Comparison of ENCODE assay signal across 17 cellular contexts in genomic region chr2:16561676-16562075, GRCh38.
DNase-seq lines count a peak whose midpoint lies in the region; ATAC-seq and TF ChIP-seq lines count a peak whose summit lies in the region.
"Had no signal": no experiment of that assay in that cellular context is flagged by ENCODE, and none has a peak within 500 bp of the region (broad histone marks: within the 10 kb centered on the region; RNA-seq: fewer than 3 reads in every experiment).

No MANE protein-coding gene starts in this region.

- H3K9ac ChIP-seq in IMR-90 (ENCODE audit: low read depth, low read length): no peak overlapping the region
- no peak overlapping the region for H3K9ac ChIP-seq in OCI-LY3 (ENCODE audit: low read length)
- H3K9ac ChIP-seq: GM23248 had no signal

- no peak overlapping the region for H3K4ac ChIP-seq in IMR-90 (ENCODE audit: low read depth, low read length)

- H3K4me1 ChIP-seq in IMR-90 (ENCODE audit: control insufficient read depth, insufficient read depth, low read length): no peaks in the 10 kb centered on the region
- H3K4me1 ChIP-seq in OCI-LY3 (ENCODE audit: low read length): peaks cover 15% of the 10 kb centered on the region
- no peaks in the 10 kb centered on the region for H3K4me1 ChIP-seq in stomach
- H3K4me1 ChIP-seq: A549, HAP-1 had no signal

- ATAC-seq in IMR-90 (ENCODE audit: low read depth): peak; percentile 59; the same call in 1 of the 2 replicates
- no peak for ATAC-seq in stimulated activated memory B cell treated with anti-CD40 and anti-IgM and Interleukin-4, amounts not matched to agents 10 μg/mL and 1 μg/mL and 100 μg/mL, for 72 hours
- ATAC-seq in GM21786 (IDR thresholded peaks at IDR 0.05; ENCODE audit: unreplicated experiment): no peak
- ATAC-seq: A549 had no signal

- POLR2A ChIA-PET in IMR-90 (lab: Charles Lee; ENCODE audit: unreplicated experiment): no interaction called here

- no peak overlapping the region for H2AFZ ChIP-seq in IMR-90 (replicated peaks; ENCODE audit: low read length, poor library complexity)
- H2AFZ ChIP-seq in OCI-LY3 (ENCODE audit: low read depth, low read length): no peak overlapping the region
- H2AFZ ChIP-seq: GM23248 had no signal

- no peak overlapping the region for H2BK15ac ChIP-seq in IMR-90 (ENCODE audit: low read depth, low read length)

- no peaks in the 10 kb centered on the region for H3K4me1 Mint-ChIP-seq in stimulated activated memory B cell treated with anti-CD40 and anti-IgM and Interleukin-4, amounts not matched to agents 10 μg/mL and 1 μg/mL and 100 μg/mL, for 72 hours

- no peak overlapping the region for H4K91ac ChIP-seq in IMR-90 (ENCODE audit: insufficient read depth, low read depth, low read length)

- H3K27ac Mint-ChIP-seq in stimulated activated memory B cell treated with anti-CD40 and anti-IgM and Interleukin-4, amounts not matched to agents 10 μg/mL and 1 μg/mL and 100 μg/mL, for 72 hours: peak overlapping the region; percentile 1
- H3K27ac Mint-ChIP-seq: CD4-positive, alpha-beta T cell had no signal

- dilution Hi-C loops in IMR-90 (cut with HindIII; ENCODE audit: low sequenced_read_pairs, unreplicated experiment): no loop called here

- no peaks in the 10 kb centered on the region for H3K9me1 ChIP-seq in IMR-90 (ENCODE audit: insufficient read depth, low read length)

- no peaks in the 10 kb centered on the region for H3K9me3 Mint-ChIP-seq in stimulated activated memory B cell treated with anti-CD40 and anti-IgM and Interleukin-4, amounts not matched to agents 10 μg/mL and 1 μg/mL and 100 μg/mL, for 72 hours
- H3K9me3 Mint-ChIP-seq: CD4-positive, alpha-beta T cell had no signal

- no peak overlapping the region for H3K4me3 Mint-ChIP-seq in stimulated activated memory B cell treated with anti-CD40 and anti-IgM and Interleukin-4, amounts not matched to agents 10 μg/mL and 1 μg/mL and 100 μg/mL, for 72 hours
- H3K4me3 Mint-ChIP-seq: CD4-positive, alpha-beta T cell had no signal

- H3K36me3 ChIP-seq in IMR-90 (ENCODE audit: control insufficient read depth, insufficient read depth, low read length) (peaks cover 17% of the 10 kb centered on the region; the same call in 1 of the 2 replicates), OCI-LY3 (replicated peaks; ENCODE audit: low read depth, low read length) (peaks cover 18% of the 10 kb centered on the region), stomach (peaks cover 0 to 73% (median 56%) of the 10 kb centered on the region in 4 donors)
- H3K36me3 ChIP-seq: HAP-1 had no signal

- H4K20me1 ChIP-seq in IMR-90 (ENCODE audit: insufficient read depth, low read length): no peaks in the 10 kb centered on the region
- peaks cover 14% of the 10 kb centered on the region; the same call in 1 of the 2 replicates for H4K20me1 ChIP-seq in OCI-LY3 (ENCODE audit: insufficient read depth, low read length)

- peaks cover 76% of the 10 kb centered on the region for H3K36me3 Mint-ChIP-seq in stimulated activated memory B cell treated with anti-CD40 and anti-IgM and Interleukin-4, amounts not matched to agents 10 μg/mL and 1 μg/mL and 100 μg/mL, for 72 hours

- BruUV-seq in IMR-90 (replicated peaks; lab: Mats Ljungman, UMichigan): no TSS peak

- H3K23ac ChIP-seq in IMR-90 (ENCODE audit: low read depth, low read length): no peak overlapping the region

- TF ChIP-seq POLR2A in IMR-90 (IDR thresholded peaks at IDR 0.05; ENCODE audit: low read depth, low read length) (no peak), stomach (IDR thresholded peaks at IDR 0.05) (no peak)

- no peak overlapping the region for H3K14ac ChIP-seq in IMR-90 (replicated peaks; ENCODE audit: low read depth, low read length)

- DNase-seq in IMR-90: no peak
- peak; percentile 11 for DNase-seq in fibroblast of mammary gland (ENCODE audit: low read depth)
- DNase-seq in RKO (ENCODE audit: low spot score): no peak
- DNase-seq in stomach: no peak
- DNase-seq in activated CD8-positive, alpha-beta memory T cell treated with anti-CD3 and anti-CD28 coated beads for 24 hours: no peak
- DNase-seq: AML-193; CD4-positive, alpha-beta T cell; DMS79 treated with DMSO at 0.1 percent for 48 hours; GF-D8; GM23248 had no signal

- no peak overlapping the region for H2BK20ac ChIP-seq in IMR-90 (ENCODE audit: low read depth, low read length)

- H3K4me2 ChIP-seq in IMR-90 (ENCODE audit: low read depth, low read length): no peak overlapping the region
- peak overlapping the region; percentile 16; the same call in 1 of the 2 replicates for H3K4me2 ChIP-seq in OCI-LY3 (ENCODE audit: low read length)
- H3K4me2 ChIP-seq: A549 had no signal

- H3K27ac ChIP-seq in IMR-90 (ENCODE audit: insufficient read depth, low read length) (no peak overlapping the region), OCI-LY3 (ENCODE audit: low read length) (no peak overlapping the region), stomach (no peak overlapping the region)
- H3K27ac ChIP-seq: 22Rv1, A549, C4-2B, GM23248 had no signal

- H2BK5ac ChIP-seq in IMR-90 (ENCODE audit: low read depth, low read length, poor library complexity, severe bottlenecking): no peak overlapping the region

- intact Hi-C loops in IMR-90 (cut with micrococcal nuclease) (no loop called here), stomach (cut with DNase I; ENCODE audit: low total_unique reads) (no loop called here)

- H3K56ac ChIP-seq in IMR-90 (ENCODE audit: extremely low read depth, insufficient read depth, low read length): no peak overlapping the region

- H3K79me2 ChIP-seq in OCI-LY3 (ENCODE audit: low read length): no peaks in the 10 kb centered on the region

- H3K9me3 ChIP-seq in IMR-90 (ENCODE audit: control insufficient read depth, insufficient read depth, low read length) (no peaks in the 10 kb centered on the region), OCI-LY3 (ENCODE audit: insufficient read depth, low read length) (no peaks in the 10 kb centered on the region), stomach (no peaks in the 10 kb centered on the region)
- H3K9me3 ChIP-seq: A549, HAP-1 had no signal

- WGBS in IMR-90 (ENCODE audit: extremely low coverage in 2 of 2, insufficient read length in 1 of 2), 2 experiments: no CpG with 5 or more reads among the region's 3 CpGs
- WGBS in stomach, 5 donors: 94 to 99% (median 95%) methylated on average over 3 of the region's 3 CpGs

- no peak overlapping the region for H3K4me3 ChIP-seq in IMR-90 (ENCODE audit: insufficient read depth, low read depth, low read length)
- H3K4me3 ChIP-seq in OCI-LY3 (ENCODE audit: low read length): no peak overlapping the region
- H3K4me3 ChIP-seq in fibroblast of mammary gland (ENCODE audit: control insufficient read depth, low read depth, low read length): no peak overlapping the region
- H3K4me3 ChIP-seq in stomach: no peak overlapping the region
- H3K4me3 ChIP-seq: A549, GM23248, HAP-1 had no signal

- H2BK120ac ChIP-seq in IMR-90 (ENCODE audit: low read depth, low read length): no peak overlapping the region

- no peak for TF ChIP-seq EP300 in stomach (IDR thresholded peaks at IDR 0.05)

- TF ChIP-seq RAD21 in IMR-90 (IDR thresholded peaks at IDR 0.05; ENCODE audit: low read length): no peak

- in situ Hi-C loops in IMR-90 (cut with MboI; ENCODE audit: low sequenced_read_pairs): no loop called here

- H3K79me1 ChIP-seq in IMR-90 (ENCODE audit: low read depth in 1 of 2, low read length in 2 of 2): no peaks in the 10 kb centered on the region

- H3K18ac ChIP-seq in IMR-90 (ENCODE audit: low read depth, low read length): no peak overlapping the region

- no peak overlapping the region for H4K8ac ChIP-seq in IMR-90 (ENCODE audit: low read depth in 2 of 2, low read length in 2 of 2)

- no peak overlapping the region for H2AK9ac ChIP-seq in IMR-90 (replicated peaks; ENCODE audit: low read depth, low read length, poor library complexity)

- H4K5ac ChIP-seq in IMR-90 (ENCODE audit: low read depth, low read length): no peak overlapping the region

- TF ChIP-seq CTCF in IMR-90 (conservative IDR thresholded peaks at IDR 0.05; ENCODE audit: low read depth, low read length): no peak
- no peak for TF ChIP-seq CTCF in OCI-LY3 (IDR thresholded peaks at IDR 0.05; ENCODE audit: low read depth, low read length)
- TF ChIP-seq CTCF in fibroblast of mammary gland (conservative IDR thresholded peaks at IDR 0.05; ENCODE audit: control insufficient read depth, insufficient read depth, low read depth, low read length): no peak
- no peak for TF ChIP-seq CTCF in stomach (IDR thresholded peaks at IDR 0.05)

- H3K27me3 Mint-ChIP-seq in stimulated activated memory B cell treated with anti-CD40 and anti-IgM and Interleukin-4, amounts not matched to agents 10 μg/mL and 1 μg/mL and 100 μg/mL, for 72 hours: no peaks in the 10 kb centered on the region

- H2AK5ac ChIP-seq in IMR-90 (ENCODE audit: low read depth, low read length): no peak overlapping the region

- CTCF ChIA-PET in IMR-90 (lab: Yijun Ruan, JAX): no interaction called here

- H3K27me3 ChIP-seq in IMR-90 (ENCODE audit: control insufficient read depth, insufficient read depth, low read length) (no peaks in the 10 kb centered on the region), OCI-LY3 (ENCODE audit: low read depth, low read length) (peaks cover 5% of the 10 kb centered on the region; the same call in 1 of the 2 replicates), stomach (no peaks in the 10 kb centered on the region)

TF ChIP-seq in IMR-90, 13 proteins besides CTCF, POLR2A, EP300 and RAD21 (continues in another document):
- TF ChIP-seq RCOR1 (IDR thresholded peaks at IDR 0.05; ENCODE audit: insufficient replicate concordance, low read length): no peak
- TF ChIP-seq RFX5 (IDR thresholded peaks at IDR 0.05; ENCODE audit: low read depth, low read length): no peak
- TF ChIP-seq ELK1 (IDR thresholded peaks at IDR 0.05; ENCODE audit: borderline replicate concordance, low read depth, low read length): no peak
- TF ChIP-seq SMC3 (IDR thresholded peaks at IDR 0.05; ENCODE audit: low read depth, low read length): no peak
- no peak for TF ChIP-seq CEBPB (IDR thresholded peaks at IDR 0.05; ENCODE audit: low read depth, low read length)
- no peak for TF ChIP-seq BHLHE40 (IDR thresholded peaks at IDR 0.05; ENCODE audit: low read depth, low read length)
- TF ChIP-seq MAFK (IDR thresholded peaks at IDR 0.05; ENCODE audit: low read depth, low read length): no peak
- TF ChIP-seq MAZ (IDR thresholded peaks at IDR 0.05; ENCODE audit: borderline replicate concordance, low read depth, low read length): no peak
- TF ChIP-seq FOS (IDR thresholded peaks at IDR 0.05; ENCODE audit: low read depth, low read length): no peak
- TF ChIP-seq NFE2L2 (IDR thresholded peaks at IDR 0.05; ENCODE audit: low read depth, low read length): no peak
- no peak for TF ChIP-seq CHD1 (IDR thresholded peaks at IDR 0.05; ENCODE audit: low read depth, low read length)
